ENCODE assay signal across 1 cellular context in the genomic region with DNA sequence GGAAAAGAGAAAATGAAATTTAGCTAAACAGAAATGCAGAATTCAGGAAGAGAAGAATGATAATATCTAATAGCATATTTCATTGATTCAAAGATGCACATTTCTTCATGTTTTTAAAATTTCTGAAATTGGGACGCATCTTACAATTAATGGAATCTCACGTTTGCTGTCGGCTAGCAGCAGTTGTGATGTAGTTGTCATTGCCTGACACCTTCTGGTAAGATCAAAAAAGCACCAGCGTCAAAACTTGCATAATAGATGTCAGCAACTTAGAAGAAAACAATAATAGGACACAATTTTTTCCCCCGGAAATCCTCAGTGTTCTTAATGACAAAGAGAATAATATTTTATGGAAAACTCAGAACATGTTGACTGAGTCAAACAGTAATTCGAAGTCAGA.
TF ChIP-seq lines count a peak whose summit lies in the region.

No MANE protein-coding gene starts in this region.

TF ChIP-seq in SK-N-SH, 30 proteins besides CTCF, POLR2A, EP300 and RAD21 (continued from another document):
- TF ChIP-seq, protein P1, sequence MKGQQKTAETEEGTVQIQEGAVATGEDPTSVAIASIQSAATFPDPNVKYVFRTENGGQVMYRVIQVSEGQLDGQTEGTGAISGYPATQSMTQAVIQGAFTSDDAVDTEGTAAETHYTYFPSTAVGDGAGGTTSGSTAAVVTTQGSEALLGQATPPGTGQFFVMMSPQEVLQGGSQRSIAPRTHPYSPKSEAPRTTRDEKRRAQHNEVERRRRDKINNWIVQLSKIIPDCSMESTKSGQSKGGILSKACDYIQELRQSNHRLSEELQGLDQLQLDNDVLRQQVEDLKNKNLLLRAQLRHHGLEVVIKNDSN (IDR thresholded peaks at IDR 0.05; ENCODE audit: borderline replicate concordance, low read depth) = no peak
